ENCODE assay signal across 11 cellular contexts in genomic region chr12:121980211-121980891, GRCh38. TPM values are rescaled to one million over a fixed set of nuclear protein-coding genes. Genes with fewer than 3 reads are reported as not detected.
DNase-seq lines count a peak whose midpoint lies in the region; ATAC-seq and TF ChIP-seq lines count a peak whose summit lies in the region.
"Had no signal": no experiment of that assay in that cellular context is flagged by ENCODE, and none has a peak within 500 bp of the region (broad histone marks: within the 10 kb centered on the region; RNA-seq: fewer than 3 reads in every experiment).

No MANE protein-coding gene starts in this region.

- H3K27ac Mint-ChIP-seq in GM23338: no peak overlapping the region
- H3K27ac Mint-ChIP-seq: T-helper 1 cell treated with Interleukin-12 subunit alpha and Interleukin-12 subunit beta and Interleukin-4 antibody, amounts not matched to agents 30 μg/mL and 1 μg/mL, for 36 hours had no signal

- H3K36me3 Mint-ChIP-seq in GM23338 (ENCODE audit: low read depth): no peaks in the 10 kb centered on the region

- peaks cover 9% of the 10 kb centered on the region for H3K4me1 Mint-ChIP-seq in GM23338

- H3K4me1 ChIP-seq in GM23338 (ENCODE audit: insufficient read depth) (no peaks in the 10 kb centered on the region), Peyer's patch (peaks cover 0 to 4% (median 0%) of the 10 kb centered on the region in 4 donors), lung (ENCODE audit: control insufficient read depth in 2 of 2, insufficient read depth in 2 of 2, low read length in 2 of 2) (no peaks in the 10 kb centered on the region)

- TF ChIP-seq POLR2A in Peyer's patch (IDR thresholded peaks at IDR 0.05): no peak

- H3K9me3 ChIP-seq in Peyer's patch (no peaks in the 10 kb centered on the region), lung (ENCODE audit: control insufficient read depth in 2 of 2, insufficient read depth in 1 of 2, low read length in 1 of 2) (no peaks in the 10 kb centered on the region)
- H3K9me3 ChIP-seq: neutrophil had no signal

- ATAC-seq in GM23338: no peak; the same call in 2 of the 3 replicates
- ATAC-seq in lung (ENCODE audit: insufficient read depth, low FRiP score): peak; percentile 58
- ATAC-seq in HG03521 (IDR thresholded peaks at IDR 0.05; ENCODE audit: unreplicated experiment): no peak

- no peak for TF ChIP-seq CTCF in GM12865 (IDR thresholded peaks at IDR 0.05; ENCODE audit: insufficient read depth, low read depth, low read length, missing control alignments)
- no peak for TF ChIP-seq CTCF in GM23338 (conservative IDR thresholded peaks at IDR 0.05; ENCODE audit: low read depth in 2 of 2)
- TF ChIP-seq CTCF in Peyer's patch (IDR thresholded peaks at IDR 0.05): no peak
- TF ChIP-seq CTCF in lung (IDR thresholded peaks at IDR 0.05; ENCODE audit: control extremely low read depth, extremely low read depth): no peak

- WGBS in lung, 2 donors: 36 to 60% methylated on average over 11 of the region's 11 CpGs

- H3K79me2 ChIP-seq in GM23338 (replicated peaks; ENCODE audit: insufficient read depth): no peaks in the 10 kb centered on the region

- no peak overlapping the region for H3K4me3 ChIP-seq in GM12865 (ENCODE audit: low read depth, low read length)
- H3K4me3 ChIP-seq in GM23338: no peak overlapping the region
- no peak overlapping the region for H3K4me3 ChIP-seq in Peyer's patch
- no peak overlapping the region for H3K4me3 ChIP-seq in lung

- H3K27ac ChIP-seq in GM23338 (ENCODE audit: low read depth) (no peak overlapping the region), Peyer's patch (peak overlapping the region in 1 of 4 donors; percentile 70), lung (ENCODE audit: low read depth in 1 of 2, low read length in 1 of 2) (no peak overlapping the region)
- H3K27ac ChIP-seq: neutrophil had no signal

- no peaks in the 10 kb centered on the region for H3F3A ChIP-seq in GM23338 (replicated peaks; ENCODE audit: low read depth)

- no peaks in the 10 kb centered on the region for H3K9me2 ChIP-seq in GM23338 (ENCODE audit: insufficient read depth)

- H3K4me3 Mint-ChIP-seq in GM23338: no peak overlapping the region
- H3K4me3 Mint-ChIP-seq: T-helper 1 cell treated with Interleukin-12 subunit alpha and Interleukin-12 subunit beta and Interleukin-4 antibody, amounts not matched to agents 30 μg/mL and 1 μg/mL, for 36 hours had no signal

- H3K36me3 ChIP-seq in GM23338 (ENCODE audit: insufficient read depth): no peaks in the 10 kb centered on the region
- H3K36me3 ChIP-seq in Peyer's patch: no peaks in the 10 kb centered on the region
- H3K36me3 ChIP-seq in lung (ENCODE audit: control insufficient read depth in 2 of 2, insufficient read depth in 2 of 2, low read length in 2 of 2): no peaks in the 10 kb centered on the region
- H3K36me3 ChIP-seq: neutrophil had no signal

- H4K20me1 ChIP-seq in GM23338 (replicated peaks; ENCODE audit: insufficient read depth): no peaks in the 10 kb centered on the region

- H2AFZ ChIP-seq in GM23338: peak overlapping the region; percentile 66

- peak; percentile 63 for DNase-seq in GM12865 (ENCODE audit: low read depth)
- DNase-seq in GM23338 (ENCODE audit: low spot score): no peak
- DNase-seq in Peyer's patch: peak in 2 of 3 donors; percentile 65 to 70
- no peak for DNase-seq in lung (ENCODE audit: low spot score)
- no peak for DNase-seq in NCI-H1694 treated with DMSO at 0.1 percent for 48 hours (lab: John Stamatoyannopoulos, UW)
- no peak for DNase-seq in D341Med (ENCODE audit: low spot score)
- DNase-seq in T-helper 1 cell: no peak
- DNase-seq: NCI-H2081 had no signal

- H3K27me3 ChIP-seq in GM23338 (ENCODE audit: insufficient read depth) (no peaks in the 10 kb centered on the region), Peyer's patch (no peaks in the 10 kb centered on the region), lung (ENCODE audit: control insufficient read depth, insufficient read depth) (no peaks in the 10 kb centered on the region)

- H3K4me2 ChIP-seq in GM23338: no peak overlapping the region

- H3K27me3 Mint-ChIP-seq in GM23338 (ENCODE audit: insufficient read depth, low read depth, poor library complexity): peaks cover 2% of the 10 kb centered on the region

- H3K9me3 Mint-ChIP-seq in GM23338: no peaks in the 10 kb centered on the region
- H3K9me3 Mint-ChIP-seq: T-helper 1 cell treated with Interleukin-12 subunit alpha and Interleukin-12 subunit beta and Interleukin-4 antibody, amounts not matched to agents 30 μg/mL and 1 μg/mL, for 36 hours had no signal

TF ChIP-seq in GM23338, 12 proteins besides CTCF, POLR2A, EP300 and RAD21 (continues in another document):
- TF ChIP-seq POLR2AphosphoS5 (IDR thresholded peaks at IDR 0.05; ENCODE audit: low read depth) (no peak), EZH2 (IDR thresholded peaks at IDR 0.05; ENCODE audit: low read depth, unreplicated experiment) (no peak), NANOG (IDR thresholded peaks at IDR 0.05; ENCODE audit: borderline replicate concordance) (no peak), ETS1 (IDR thresholded peaks at IDR 0.05) (no peak), REST (IDR thresholded peaks at IDR 0.05; ENCODE audit: unreplicated experiment) (no peak), EZH2phosphoT487 (IDR thresholded peaks at IDR 0.05; ENCODE audit: unreplicated experiment) (no peak), ZNF331 (CRISPR knock-in tag; IDR thresholded peaks at IDR 0.05; ENCODE audit: low read depth) (no peak), CREB1 (CRISPR knock-in tag; IDR thresholded peaks at IDR 0.05; ENCODE audit: low read depth) (no peak), STAT1 (IDR thresholded peaks at IDR 0.05; ENCODE audit: unreplicated experiment) (no peak)

RNA-seq across cellular contexts. Expression of gene BCL7A, which starts 41.3 kb away (rescaled TPM):
- 9.9 and 12.7 TPM in 2 replicates for total RNA-seq in GM23338 (2014; rRNA removed; shearing (Covaris generic))
- 14.9 and 18.0 TPM in 2 replicates for polyA plus RNA-seq in GM23338 (2016; fragmentation: Nextera tagmentation; extraction: Ambion mirVana)
- total RNA-seq in Peyer's patch: 10 to 100 TPM in 1 of 4 donors, 1 to 10 TPM in 3; 3.3 to 23.9 (median 4.4) TPM
- 10 to 100 TPM; 13.2 to 21.2 TPM for total RNA-seq in lung
- 1 to 10 TPM; 3.4 to 4.5 TPM for polyA plus RNA-seq in lung

Comparison
In these comparisons a context has a peak if more than half of its experiments do, and no peak if none do; other contexts are left out.
1. DNase-seq: peak in GM12865 (single experiment) and Peyer's patch (2 of 3); none in GM23338 (single experiment), lung (single experiment), NCI-H1694 treated with DMSO at 0.1 percent for 48 hours (single experiment), D341Med (single experiment) and T-helper 1 cell (0 of 5).